In the genomic region with DNA sequence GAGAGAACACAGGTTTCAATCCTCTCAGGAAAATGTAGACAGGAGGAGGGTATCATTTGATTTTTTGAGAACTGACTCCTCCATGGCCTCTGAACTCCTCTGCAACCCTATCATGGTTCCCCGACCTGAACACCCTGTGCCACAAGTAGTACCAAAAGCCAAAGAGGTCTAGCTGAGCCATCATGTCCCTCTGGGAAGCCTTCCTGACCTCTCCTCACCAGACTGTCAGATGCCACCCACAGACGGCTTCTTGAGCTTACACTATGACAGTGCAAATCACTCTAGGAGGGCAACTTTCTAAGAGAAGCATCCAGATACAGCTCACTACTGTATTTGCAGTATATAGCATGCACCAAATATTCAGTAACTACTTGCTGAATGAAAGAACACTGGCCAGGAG, we compare ENCODE assay signal across 17 cellular contexts. TPM values are rescaled to one million over a fixed set of nuclear protein-coding genes. Genes with fewer than 3 reads are reported as not detected.
DNase-seq lines count a peak whose midpoint lies in the region; ATAC-seq, FAIRE-seq and TF ChIP-seq lines count a peak whose summit lies in the region.
"Had no signal": no experiment of that assay in that cellular context is flagged by ENCODE, and none has a peak within 500 bp of the region (broad histone marks: within the 10 kb centered on the region; RNA-seq: fewer than 3 reads in every experiment).

No MANE protein-coding gene starts in this region.

- no peak for ATAC-seq in CD4-positive, alpha-beta T cell (ENCODE audit: poor library complexity)
- ATAC-seq in K562, result no peak
- ATAC-seq: esophagus mucosa, left colon, mucosa of descending colon had no signal

- no peaks in the 10 kb centered on the region for H3K27me3 ChIP-seq in CD4-positive, alpha-beta T cell (ENCODE audit: control insufficient read depth, insufficient read depth, low read length)
- H3K27me3 ChIP-seq in K562 (ENCODE audit: control insufficient read depth in 2 of 2, insufficient read depth in 2 of 2, low read length in 2 of 2), result no peaks in the 10 kb centered on the region
- no peaks in the 10 kb centered on the region for H3K27me3 ChIP-seq in trophoblast cell (ENCODE audit: insufficient read depth, low read length)
- H3K27me3 ChIP-seq: transverse colon had no signal

- TF ChIP-seq EP300 in K562 (IDR thresholded peaks at IDR 0.05; ENCODE audit: low read length), result no peak

- no peak overlapping the region for H4K91ac ChIP-seq in trophoblast cell (ENCODE audit: low read depth, low read length)

- H3K36me3 ChIP-seq in HEK293 (ENCODE audit: control insufficient read depth in 2 of 2, insufficient read depth in 1 of 2, low read length in 2 of 2) (peaks cover 78 to 80% of the 10 kb centered on the region in 2 experiments), K562 (ENCODE audit: control insufficient read depth, insufficient read depth, low read length) (peaks cover 79% of the 10 kb centered on the region), trophoblast cell (ENCODE audit: control insufficient read depth in 1 of 2, insufficient read depth in 2 of 2, low read length in 2 of 2) (peaks cover 67% of the 10 kb centered on the region in 2 experiments)

- H3K9ac ChIP-seq in K562 (ENCODE audit: insufficient read depth in 1 of 2, low read depth in 2 of 2, low read length in 2 of 2) (peak overlapping the region in 1 of 2 experiments; percentile 2; a peak in 1 of 4 replicates), trophoblast cell (ENCODE audit: low read length) (no peak overlapping the region)

- H3K79me2 ChIP-seq in K562 (ENCODE audit: control insufficient read depth, insufficient read depth, low read length) (peaks cover 81% of the 10 kb centered on the region), trophoblast cell (ENCODE audit: control insufficient read depth, insufficient read depth, low read length, poor library complexity) (peaks cover 21% of the 10 kb centered on the region)

- TF ChIP-seq POLR2A in K562 (conservative IDR thresholded peaks at IDR 0.05), result no peak

- H4K20me1 ChIP-seq in K562 (replicated peaks; ENCODE audit: control insufficient read depth, insufficient read depth, low read length), result peaks cover 25% of the 10 kb centered on the region

- H3K4me2 ChIP-seq in K562 (ENCODE audit: insufficient read depth, low read length) (no peak overlapping the region), trophoblast cell (ENCODE audit: low read length) (no peak overlapping the region)

- peaks cover 26% of the 10 kb centered on the region for H3K4me1 ChIP-seq in HEK293 (ENCODE audit: control insufficient read depth, insufficient read depth, low read length)
- H3K4me1 ChIP-seq in K562 (replicated peaks in 1 of 2; ENCODE audit: control insufficient read depth in 2 of 2, insufficient read depth in 2 of 2, low read length in 2 of 2), result peaks cover 9 to 17% of the 10 kb centered on the region in 2 experiments; a peak in 4 of 5 replicates
- H3K4me1 ChIP-seq in trophoblast cell (ENCODE audit: control insufficient read depth in 1 of 2, insufficient read depth in 2 of 2, low read length in 2 of 2), result peaks cover 11 to 12% of the 10 kb centered on the region in 2 experiments

- H2AFZ ChIP-seq in K562 (ENCODE audit: low read depth, low read length), result no peak overlapping the region
- no peak overlapping the region for H2AFZ ChIP-seq in trophoblast cell (ENCODE audit: insufficient read depth, low read length, poor library complexity)

- H3K9me3 ChIP-seq in CD4-positive, alpha-beta T cell (ENCODE audit: control insufficient read depth, low read length), result no peaks in the 10 kb centered on the region
- H3K9me3 ChIP-seq in HEK293 (ENCODE audit: control insufficient read depth, insufficient read depth, low read depth, low read length) (no peaks in the 10 kb centered on the region), K562 (replicated peaks; ENCODE audit: control insufficient read depth, insufficient read depth, low read depth, low read length) (no peaks in the 10 kb centered on the region), trophoblast cell (ENCODE audit: insufficient read depth, low read depth, low read length) (no peaks in the 10 kb centered on the region)
- H3K9me3 ChIP-seq: mucosa of descending colon, prostate gland, transverse colon had no signal

- no peak overlapping the region for H3K18ac ChIP-seq in trophoblast cell (ENCODE audit: low read length)

- H3K36me3 Mint-ChIP-seq in CD4-positive, alpha-beta T cell (ENCODE audit: low read depth), result peaks cover 99% of the 10 kb centered on the region

- H2BK12ac ChIP-seq in trophoblast cell (ENCODE audit: low read length), result no peak overlapping the region

- intact Hi-C loops in CD4-positive, alpha-beta T cell (cut with DNase I, micrococcal nuclease), result loop anchor here in 1 of 2 experiments (10.0 kb wide), 1 partner anchor 111 kb away; no protein-coding TSS in a partner anchor
- intact Hi-C loops in K562 (cut with micrococcal nuclease), result no loop called here

- H3K9me1 ChIP-seq in K562 (ENCODE audit: control insufficient read depth, insufficient read depth, low read length), result no peaks in the 10 kb centered on the region

- peak overlapping the region; percentile 68 for H3K27ac Mint-ChIP-seq in CD4-positive, alpha-beta T cell

- no peak overlapping the region for H4K12ac ChIP-seq in trophoblast cell (ENCODE audit: low read depth, low read length)

- H3K23ac ChIP-seq in trophoblast cell (ENCODE audit: low read length), result no peak overlapping the region

- POLR2A ChIA-PET in CD4-positive, alpha-beta T cell (lab: Charles Lee), result interaction anchor here (0.5 to 9.1 kb wide), 5 partner anchors 10 to 62 kb away, joined by 3 to 170 read pairs (median 3); partner anchors contain the start of gene RINL
- POLR2A ChIA-PET in HEK293 (lab: Yijun Ruan, JAX) (interaction anchor here (1.4 to 6.4 kb wide), 3 partner anchors 13 to 130 kb away, joined by 3 to 159 read pairs (median 4); partner anchors contain the start of genes ECH1 and FBXO17), K562 (lab: Yijun Ruan, JAX) (interaction anchor here (1.0 to 6.0 kb wide), 3 partner anchors 7 to 30 kb away, joined by 3 to 58 read pairs (median 6); no protein-coding TSS in a partner anchor)

- CTCF ChIA-PET in CD4-positive, alpha-beta T cell (lab: Charles Lee), result interaction anchor here (1.4 kb wide), 1 partner anchor 84 kb away, joined by 3 read pairs; the partner anchor contains the start of genes MRPS12 and SARS2
- CTCF ChIA-PET in HEK293 (lab: Yijun Ruan, JAX) (interaction anchor here (0.9 to 2.8 kb wide), 3 partner anchors 41 to 120 kb away, joined by 3 to 16 read pairs (median 3); partner anchors contain the start of genes MRPS12 and SARS2), K562 (lab: Yijun Ruan, JAX; ENCODE audit: low intra/inter-chr PET ratio) (no interaction called here)

- no TSS peak for BruUV-seq in K562 (replicated peaks; lab: Mats Ljungman, UMichigan)

- no peaks in the 10 kb centered on the region for H3K9me3 Mint-ChIP-seq in CD4-positive, alpha-beta T cell

- 94% methylated on average over 2 of the region's 2 CpGs for WGBS in K562 (ENCODE audit: insufficient coverage, low coverage, missing lambda C conversion rate)
- WGBS in trophoblast cell (ENCODE audit: extremely low coverage, insufficient coverage, insufficient read length), result no CpG with 5 or more reads among the region's 2 CpGs

- TF ChIP-seq CTCF in CD4-positive, alpha-beta T cell (IDR thresholded peaks at IDR 0.05), result no peak
- TF ChIP-seq CTCF in HEK293 (tag by site-specific recombination; IDR thresholded peaks at IDR 0.05) (no peak), K562 (IDR thresholded peaks at IDR 0.05 in 2 of 3, conservative IDR thresholded peaks at IDR 0.05 in 1 of 3; ENCODE audit: insufficient read depth in 2 of 3, low read depth in 1 of 3, low read length in 3 of 3) (no peak)

- no peak overlapping the region for H2BK120ac ChIP-seq in trophoblast cell (ENCODE audit: insufficient read depth, low read length, poor library complexity)

- H3K27ac ChIP-seq in CD4-positive, alpha-beta T cell (ENCODE audit: low read depth, low read length), result no peak overlapping the region
- H3K27ac ChIP-seq in HEK293 (ENCODE audit: extremely low read depth, low read depth, low read length) (peak overlapping the region; percentile 61; the same call in 1 of the 2 replicates), K562 (ENCODE audit: extremely low read depth, low read depth, low read length) (peak overlapping the region; percentile 6; the same call in 1 of the 3 replicates), trophoblast cell (ENCODE audit: low read depth, low read length) (no peak overlapping the region)
- H3K27ac ChIP-seq: prostate gland had no signal

- H3K4me3 Mint-ChIP-seq in CD4-positive, alpha-beta T cell, result peak overlapping the region; percentile 62

- H3K14ac ChIP-seq in trophoblast cell (ENCODE audit: low read length), result no peak overlapping the region

- H2BK5ac ChIP-seq in trophoblast cell (ENCODE audit: low read depth, low read length, poor library complexity), result no peak overlapping the region

- H3K4ac ChIP-seq in trophoblast cell (ENCODE audit: low read depth, low read length), result peak overlapping the region; percentile 53

- no peak for TF ChIP-seq RAD21 in K562 (CRISPR knock-in tag; conservative IDR thresholded peaks at IDR 0.05 in 1 of 2, IDR thresholded peaks at IDR 0.05 in 1 of 2)

- H3K27me3 Mint-ChIP-seq in CD4-positive, alpha-beta T cell, result peaks cover 5% of the 10 kb centered on the region

- no peak for DNase-seq in CD4-positive, alpha-beta T cell
- DNase-seq in K562 (ENCODE audit: extremely low read depth in 1 of 4, low spot score in 3 of 4) (no peak), trophoblast cell (no peak), NOMO-1 treated with DMSO at 0.1 percent for 48 hours (lab: John Stamatoyannopoulos, UW; ENCODE audit: unreplicated experiment) (no peak), COR-L47 (lab: John Stamatoyannopoulos, UW) (no peak), CD1c-positive myeloid dendritic cell (ENCODE audit: extremely low spot score) (no peak)
- DNase-seq: activated CD8-positive, alpha-beta memory T cell treated with anti-CD3 and anti-CD28 coated beads, Interleukin-2, amount 50 U/mL, for 48 hours; anterior cingulate cortex; left colon; NCI-H1092 treated with DMSO at 0.1 percent for 48 hours; NCI-H2227 treated with DMSO at 0.1 percent for 48 hours; transverse colon had no signal

- peaks cover 85% of the 10 kb centered on the region for H3K4me1 Mint-ChIP-seq in CD4-positive, alpha-beta T cell (ENCODE audit: low read depth)

- in situ Hi-C loops in K562 (cut with MboI), result no loop called here

- H3K4me3 ChIP-seq in HEK293 (ENCODE audit: low read depth, low read length), result no peak overlapping the region
- H3K4me3 ChIP-seq in K562, result no peak overlapping the region
- no peak overlapping the region for H3K4me3 ChIP-seq in trophoblast cell (ENCODE audit: low read depth, low read length)
- H3K4me3 ChIP-seq: mucosa of descending colon, prostate gland, transverse colon had no signal

- FAIRE-seq in K562 (lab: Jason Lieb, UNC), result no peak
- FAIRE-seq: colon had no signal

- no peak overlapping the region for H4K8ac ChIP-seq in trophoblast cell (ENCODE audit: low read depth, low read length)

- H3K79me1 ChIP-seq in trophoblast cell (ENCODE audit: low read length), result peaks cover 12% of the 10 kb centered on the region

- H2AK5ac ChIP-seq in trophoblast cell (ENCODE audit: low read length), result no peak overlapping the region

RNA-seq across cellular contexts. Expression of gene HNRNPL, which starts 3.7 kb away (rescaled TPM):
- 100 to 1,000 TPM; 535 to 565 TPM for total RNA-seq in CD4-positive, alpha-beta T cell
- 270 and 391 TPM in 2 replicates for total RNA-seq in K562 (2011; cell fraction: chromatin; rRNA removed; ENCODE audit: low replicate concordance)
- total RNA-seq in K562 (2011; cell fraction: nucleolus; rRNA removed), result 228 and 234 TPM in 2 replicates
- 270 and 297 TPM in 2 replicates for total RNA-seq in K562 (2011; cell fraction: nucleoplasm; rRNA removed)
- total RNA-seq in K562 (2014; rRNA removed) (313 and 355 TPM in 2 replicates), K562 (2014; rRNA removed; fragmentation: Illumina TruSeq; extraction: Trizol) (375 and 414 TPM in 2 replicates), K562 (2015; rRNA removed; fragmentation: Illumina TruSeq; extraction: Trizol) (274 and 290 TPM in 2 replicates), K562 (2021) (579 and 605 TPM in 2 replicates)
- polyA plus RNA-seq in K562 (2011; rRNA removed) (284 and 572 TPM in 2 replicates), K562 (2014; fragmentation: Illumina TruSeq; extraction: Trizol) (550 and 610 TPM in 2 replicates), K562 (2014; fragmentation: Nextera tagmentation; extraction: Ambion mirVana) (10 to 100 TPM; 39.5 to 51.4 TPM), K562 (2014; rRNA removed) (271 and 299 TPM in 2 replicates)
- 251 and 262 TPM in 2 replicates for polyA plus RNA-seq in K562 (2011; cell fraction: cytosol; rRNA removed)
- 342 and 362 TPM in 2 replicates for polyA plus RNA-seq in K562 (2011; cell fraction: nucleus; rRNA removed)
- polyA plus RNA-seq in K562 (2012), result 353 and 512 TPM in 2 replicates
- polyA minus RNA-seq in K562 (2011; rRNA and poly(A)+ RNA removed), result 359 and 423 TPM in 2 replicates
- 278 and 317 TPM in 2 replicates for polyA minus RNA-seq in K562 (2011; cell fraction: cytosol; rRNA and poly(A)+ RNA removed)
- 71.0 and 135 TPM in 2 replicates for polyA minus RNA-seq in K562 (2011; cell fraction: nucleus; rRNA and poly(A)+ RNA removed)
- 227 and 231 TPM in 2 replicates for polyA plus RNA-seq in trophoblast cell (2013)

RNA-seq across cellular contexts. Expression of gene ECH1, which starts 14.5 kb away (rescaled TPM):
- 10 to 100 TPM; 32.6 to 35.3 TPM for total RNA-seq in CD4-positive, alpha-beta T cell
- total RNA-seq in K562 (2011; cell fraction: chromatin; rRNA removed; ENCODE audit: low replicate concordance), result 23.7 and 41.8 TPM in 2 replicates
- total RNA-seq in K562 (2011; cell fraction: nucleolus; rRNA removed), result 32.6 and 33.9 TPM in 2 replicates
- total RNA-seq in K562 (2011; cell fraction: nucleoplasm; rRNA removed), result 34.1 and 35.9 TPM in 2 replicates
- 67.3 and 69.6 TPM in 2 replicates for total RNA-seq in K562 (2014; rRNA removed)
- total RNA-seq in K562 (2014; rRNA removed; fragmentation: Illumina TruSeq; extraction: Trizol), result 40.1 and 58.0 TPM in 2 replicates
- 84.9 and 98.2 TPM in 2 replicates for total RNA-seq in K562 (2015; rRNA removed; fragmentation: Illumina TruSeq; extraction: Trizol)
- 89.2 and 91.7 TPM in 2 replicates for total RNA-seq in K562 (2021)
- polyA plus RNA-seq in K562 (2011; rRNA removed), result 67.3 and 115 TPM in 2 replicates
- polyA plus RNA-seq in K562 (2011; cell fraction: cytosol; rRNA removed), result 133 and 134 TPM in 2 replicates
- 175 and 195 TPM in 2 replicates for polyA plus RNA-seq in K562 (2011; cell fraction: nucleus; rRNA removed)
- polyA plus RNA-seq in K562 (2012), result 242 and 243 TPM in 2 replicates
- polyA plus RNA-seq in K562 (2014; fragmentation: Illumina TruSeq; extraction: Trizol), result 133 TPM in 2 replicates
- polyA plus RNA-seq in K562 (2014; fragmentation: Nextera tagmentation; extraction: Ambion mirVana), result 10 to 100 TPM; 47.5 to 99.9 TPM
- polyA plus RNA-seq in K562 (2014; rRNA removed), result 55.2 and 118 TPM in 2 replicates
- 53.8 and 60.0 TPM in 2 replicates for polyA minus RNA-seq in K562 (2011; rRNA and poly(A)+ RNA removed)
- polyA minus RNA-seq in K562 (2011; cell fraction: cytosol; rRNA and poly(A)+ RNA removed), result 38.6 and 49.9 TPM in 2 replicates
- 19.5 and 24.9 TPM in 2 replicates for polyA minus RNA-seq in K562 (2011; cell fraction: nucleus; rRNA and poly(A)+ RNA removed)
- polyA plus RNA-seq in trophoblast cell (2013), result 186 and 200 TPM in 2 replicates

RNA-seq across cellular contexts. Expression of gene RINL, which starts 32.0 kb away (rescaled TPM):
- 10 to 100 TPM; 19.5 to 21.3 TPM for total RNA-seq in CD4-positive, alpha-beta T cell
- total RNA-seq in K562 (2011; cell fraction: chromatin; rRNA removed; ENCODE audit: low replicate concordance), result 12.5 and 23.7 TPM in 2 replicates
- 11.8 and 15.2 TPM in 2 replicates for total RNA-seq in K562 (2011; cell fraction: nucleolus; rRNA removed)
- 11.6 and 13.7 TPM in 2 replicates for total RNA-seq in K562 (2011; cell fraction: nucleoplasm; rRNA removed)
- total RNA-seq in K562 (2014; rRNA removed) (5.1 TPM in 2 replicates), K562 (2014; rRNA removed; fragmentation: Illumina TruSeq; extraction: Trizol) (3.1 and 3.7 TPM in 2 replicates), K562 (2015; rRNA removed; fragmentation: Illumina TruSeq; extraction: Trizol) (4.1 and 5.3 TPM in 2 replicates), K562 (2021) (5.9 and 6.2 TPM in 2 replicates)
- polyA plus RNA-seq in K562 (2011; rRNA removed) (10.9 and 17.3 TPM in 2 replicates), K562 (2014; fragmentation: Illumina TruSeq; extraction: Trizol) (3.8 and 4.9 TPM in 2 replicates), K562 (2014; fragmentation: Nextera tagmentation; extraction: Ambion mirVana) (1 to 10 TPM in 1 of 2 experiments, under 1 TPM in 1; 0.82 to 1.1 TPM), K562 (2014; rRNA removed) (4.9 and 5.0 TPM in 2 replicates)
- polyA plus RNA-seq in K562 (2011; cell fraction: cytosol; rRNA removed), result 10.6 and 12.7 TPM in 2 replicates
- polyA plus RNA-seq in K562 (2011; cell fraction: nucleus; rRNA removed), result 18.6 and 22.5 TPM in 2 replicates
- 5.2 and 22.0 TPM in 2 replicates for polyA plus RNA-seq in K562 (2012)
- polyA minus RNA-seq in K562 (2011; rRNA and poly(A)+ RNA removed), result 4.1 and 5.7 TPM in 2 replicates
- polyA minus RNA-seq in K562 (2011; cell fraction: cytosol; rRNA and poly(A)+ RNA removed), result 3.1 and 8.8 TPM in 2 replicates
- polyA minus RNA-seq in K562 (2011; cell fraction: nucleus; rRNA and poly(A)+ RNA removed), result 6.2 and 11.0 TPM in 2 replicates
- polyA plus RNA-seq in trophoblast cell (2013), result 0.99 and 1.1 TPM in 2 replicates

RNA-seq across cellular contexts. Expression of gene LGALS4, which starts 33.4 kb away (rescaled TPM):
- 1 to 10 TPM; 2.3 to 3.1 TPM for total RNA-seq in CD4-positive, alpha-beta T cell
- 0.95 and 3.4 TPM in 2 replicates for total RNA-seq in K562 (2011; cell fraction: chromatin; rRNA removed; ENCODE audit: low replicate concordance)
- 2.1 and 2.7 TPM in 2 replicates for total RNA-seq in K562 (2011; cell fraction: nucleolus; rRNA removed)
- 0.61 and 0.95 TPM in 2 replicates for total RNA-seq in K562 (2011; cell fraction: nucleoplasm; rRNA removed)
- not detected in 2 replicates for total RNA-seq in K562 (2014; rRNA removed)
- not detected in 2 replicates for total RNA-seq in K562 (2014; rRNA removed; fragmentation: Illumina TruSeq; extraction: Trizol)
- total RNA-seq in K562 (2015; rRNA removed; fragmentation: Illumina TruSeq; extraction: Trizol), result 0.18 TPM in 1 of 2 replicates, not detected in the other
- 1.1 and 1.8 TPM in 2 replicates for total RNA-seq in K562 (2021)
- polyA plus RNA-seq in K562 (2011; rRNA removed), result 0.31 and 0.38 TPM in 2 replicates
- 0.25 and 0.96 TPM in 2 replicates for polyA plus RNA-seq in K562 (2011; cell fraction: cytosol; rRNA removed)
- polyA plus RNA-seq in K562 (2011; cell fraction: nucleus; rRNA removed), result 3.1 and 3.7 TPM in 2 replicates
- polyA plus RNA-seq in K562 (2012), result 0.58 and 0.64 TPM in 2 replicates
- 0.17 and 0.36 TPM in 2 replicates for polyA plus RNA-seq in K562 (2014; fragmentation: Illumina TruSeq; extraction: Trizol)
- polyA plus RNA-seq in K562 (2014; fragmentation: Nextera tagmentation; extraction: Ambion mirVana), result under 1 TPM in 1 of 2 experiments, not detected in 1; 0.08 TPM
- polyA plus RNA-seq in K562 (2014; rRNA removed), result 0.29 TPM in 1 of 2 replicates, not detected in the other
- polyA minus RNA-seq in K562 (2011; rRNA and poly(A)+ RNA removed), result 0.14 TPM in 1 of 2 replicates, not detected in the other
- not detected in 2 replicates for polyA minus RNA-seq in K562 (2011; cell fraction: cytosol; rRNA and poly(A)+ RNA removed)
- 0.67 TPM in 1 of 2 replicates, not detected in the other for polyA minus RNA-seq in K562 (2011; cell fraction: nucleus; rRNA and poly(A)+ RNA removed)
- 0.10 and 0.19 TPM in 2 replicates for polyA plus RNA-seq in trophoblast cell (2013)

RNA-seq across cellular contexts. Expression of gene SIRT2, which starts 53.3 kb away (rescaled TPM):
- total RNA-seq in CD4-positive, alpha-beta T cell, result 10 to 100 TPM; 60.8 to 67.8 TPM
- 51.5 and 89.0 TPM in 2 replicates for total RNA-seq in K562 (2011; cell fraction: chromatin; rRNA removed; ENCODE audit: low replicate concordance)
- 47.7 and 48.2 TPM in 2 replicates for total RNA-seq in K562 (2011; cell fraction: nucleolus; rRNA removed)
- 57.0 and 77.0 TPM in 2 replicates for total RNA-seq in K562 (2011; cell fraction: nucleoplasm; rRNA removed)
- 24.0 and 31.6 TPM in 2 replicates for total RNA-seq in K562 (2014; rRNA removed)
- 12.6 and 14.4 TPM in 2 replicates for total RNA-seq in K562 (2014; rRNA removed; fragmentation: Illumina TruSeq; extraction: Trizol)
- 21.6 and 21.7 TPM in 2 replicates for total RNA-seq in K562 (2015; rRNA removed; fragmentation: Illumina TruSeq; extraction: Trizol)
- 25.3 and 26.0 TPM in 2 replicates for total RNA-seq in K562 (2021)
- polyA plus RNA-seq in K562 (2011; rRNA removed), result 22.9 and 39.8 TPM in 2 replicates
- 33.3 and 43.6 TPM in 2 replicates for polyA plus RNA-seq in K562 (2011; cell fraction: cytosol; rRNA removed)
- polyA plus RNA-seq in K562 (2011; cell fraction: nucleus; rRNA removed), result 46.8 and 54.3 TPM in 2 replicates
- 29.5 and 74.2 TPM in 2 replicates for polyA plus RNA-seq in K562 (2012)
- 32.6 and 35.2 TPM in 2 replicates for polyA plus RNA-seq in K562 (2014; fragmentation: Illumina TruSeq; extraction: Trizol)
- 1 to 10 TPM; 2.3 to 7.1 TPM for polyA plus RNA-seq in K562 (2014; fragmentation: Nextera tagmentation; extraction: Ambion mirVana)
- polyA plus RNA-seq in K562 (2014; rRNA removed), result 23.5 and 24.6 TPM in 2 replicates
- polyA minus RNA-seq in K562 (2011; rRNA and poly(A)+ RNA removed), result 12.1 and 15.4 TPM in 2 replicates
- 11.6 and 18.3 TPM in 2 replicates for polyA minus RNA-seq in K562 (2011; cell fraction: cytosol; rRNA and poly(A)+ RNA removed)
- polyA minus RNA-seq in K562 (2011; cell fraction: nucleus; rRNA and poly(A)+ RNA removed), result 9.6 and 15.1 TPM in 2 replicates
- polyA plus RNA-seq in trophoblast cell (2013), result 25.5 and 26.1 TPM in 2 replicates

Comparison
In these comparisons a context has a peak if more than half of its experiments do, and no peak if none do; other contexts are left out.
1. H3K27ac ChIP-seq: peak in HEK293 (single experiment) and K562 (single experiment); none in CD4-positive, alpha-beta T cell (single experiment) and trophoblast cell (single experiment).